In the genomic region with DNA sequence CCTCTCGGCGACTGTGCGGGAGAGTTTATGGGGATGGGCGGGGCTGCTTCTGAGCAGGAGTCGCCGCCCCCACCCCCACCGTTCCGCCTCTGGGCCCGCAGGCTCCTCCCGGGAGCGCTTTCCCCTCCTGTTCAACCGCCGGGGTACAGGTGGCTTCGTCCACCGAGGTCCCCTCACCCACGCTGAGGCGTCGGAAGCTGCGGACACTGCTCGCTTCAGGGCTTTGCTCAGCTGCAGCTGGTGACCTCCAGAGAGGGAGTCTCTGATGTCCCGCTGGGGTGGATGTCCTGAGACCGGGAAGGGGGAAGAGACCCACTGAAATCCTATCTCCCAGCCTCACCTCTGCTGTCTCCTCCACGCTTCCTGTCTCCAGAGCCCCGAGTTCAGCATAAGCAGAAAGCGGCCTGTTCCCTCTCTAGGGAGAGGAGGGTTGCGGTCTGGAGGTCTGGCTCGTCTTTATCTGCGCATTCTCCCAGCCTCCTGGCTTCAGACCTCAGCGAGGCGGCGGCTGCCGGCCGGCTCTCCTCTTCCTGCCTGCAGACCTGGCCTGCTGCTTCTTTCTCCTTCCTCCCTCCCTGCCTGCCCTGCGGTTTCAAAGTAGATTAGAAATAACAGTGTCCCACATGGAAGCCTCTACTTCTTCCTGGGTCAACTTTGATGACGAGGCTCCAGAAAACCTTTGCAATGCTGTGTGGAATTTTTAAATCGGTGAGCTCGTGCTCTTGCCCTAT, we compare ENCODE assay signal across 8 cellular contexts. TPM values are rescaled to one million over a fixed set of nuclear protein-coding genes. Genes with fewer than 3 reads are reported as not detected.
DNase-seq lines count a peak whose midpoint lies in the region; ATAC-seq and TF ChIP-seq lines count a peak whose summit lies in the region.

No MANE protein-coding gene starts in this region.

- in situ Hi-C loops in GM23248 (cut with MboI), result no loop called here

- TF ChIP-seq CTCF in thyroid gland (IDR thresholded peaks at IDR 0.05), result no peak

- ATAC-seq in GM19455 (IDR thresholded peaks at IDR 0.05; ENCODE audit: unreplicated experiment), result no peak
- ATAC-seq in activated CD4-positive, CD25-positive, alpha-beta regulatory T cell treated with anti-CD3 and anti-CD28 coated beads, Interleukin-2, amount 50 U/mL, for 24 hours, result no peak

- 4% methylated on average over 29 to 37 of the region's 37 CpGs for WGBS in GM23248 (ENCODE audit: low coverage in 1 of 2, low lambda C conversion rate in 2 of 2, missing lambda C conversion rate in 2 of 2), 2 experiments
- WGBS in thyroid gland, 2 donors, result 2 to 39% methylated on average over 25 to 29 of the region's 37 CpGs

- H3K4me1 ChIP-seq in GM23248 (ENCODE audit: insufficient read depth) (no peaks in the 10 kb centered on the region), thyroid gland (peaks cover 0 to 14% of the 10 kb centered on the region in 2 donors)

- peaks cover 2% of the 10 kb centered on the region for H3K36me3 Mint-ChIP-seq in activated naive CD4-positive, alpha-beta T cell treated with anti-CD3 and anti-CD28 coated beads, Interleukin-2, amount 10 ng/mL, durations not matched to agents 7 days and 5 days

- H3K4me1 Mint-ChIP-seq in activated naive CD4-positive, alpha-beta T cell treated with anti-CD3 and anti-CD28 coated beads, Interleukin-2, amount 10 ng/mL, durations not matched to agents 7 days and 5 days, result peaks cover 18% of the 10 kb centered on the region

- DNase-seq in AG08395 (ENCODE audit: low spot score), result peak; percentile 35
- peak; percentile 35 for DNase-seq in GM23248
- DNase-seq in activated naive CD4-positive, alpha-beta T cell treated with anti-CD3 and anti-CD28 coated beads, Interleukin-2, amount 10 ng/mL, durations not matched to agents 7 days and 5 days, result no peak
- peak; percentile 32 for DNase-seq in kidney tubule cell (ENCODE audit: low spot score)
- DNase-seq in thyroid gland, result no peak
- no peak for DNase-seq in dedifferentiated amniotic fluid mesenchymal stem cell (ENCODE audit: extremely low spot score)

- H3K4me3 Mint-ChIP-seq in activated naive CD4-positive, alpha-beta T cell treated with anti-CD3 and anti-CD28 coated beads, Interleukin-2, amount 10 ng/mL, durations not matched to agents 7 days and 5 days, result peak overlapping the region; percentile 33

- H3K36me3 ChIP-seq in GM23248 (ENCODE audit: low read depth) (no peaks in the 10 kb centered on the region), thyroid gland (no peaks in the 10 kb centered on the region)

- H3K4me2 ChIP-seq in GM23248 (ENCODE audit: unreplicated experiment), result peak overlapping the region; percentile 70

- peaks cover 83% of the 10 kb centered on the region for H3K27me3 Mint-ChIP-seq in activated naive CD4-positive, alpha-beta T cell treated with anti-CD3 and anti-CD28 coated beads, Interleukin-2, amount 10 ng/mL, durations not matched to agents 7 days and 5 days

- no peak overlapping the region for H3K27ac ChIP-seq in GM23248
- H3K27ac ChIP-seq in thyroid gland, result no peak overlapping the region

- H2AFZ ChIP-seq in GM23248, result peak overlapping the region; percentile 37

- H3K27ac Mint-ChIP-seq in activated naive CD4-positive, alpha-beta T cell treated with anti-CD3 and anti-CD28 coated beads, Interleukin-2, amount 10 ng/mL, durations not matched to agents 7 days and 5 days, result peak overlapping the region; percentile 49

- no peak overlapping the region for H3K9ac ChIP-seq in GM23248

- no peaks in the 10 kb centered on the region for H3K9me3 Mint-ChIP-seq in activated naive CD4-positive, alpha-beta T cell treated with anti-CD3 and anti-CD28 coated beads, Interleukin-2, amount 10 ng/mL, durations not matched to agents 7 days and 5 days

- TF ChIP-seq POLR2A in thyroid gland (IDR thresholded peaks at IDR 0.05), result no peak

- CTCF ChIA-PET in activated naive CD4-positive, alpha-beta T cell treated with anti-CD3 and anti-CD28 coated beads, Interleukin-2, amount 10 ng/mL, durations not matched to agents 7 days and 5 days (lab: Charles Lee), result no interaction called here

- H3K27me3 ChIP-seq in GM23248 (replicated peaks; ENCODE audit: insufficient read depth), result peaks cover 43% of the 10 kb centered on the region
- H3K27me3 ChIP-seq in thyroid gland, result peaks cover 10% of the 10 kb centered on the region

- H3F3A ChIP-seq in GM23248 (ENCODE audit: insufficient read depth), result no peaks in the 10 kb centered on the region

- H3K9me3 ChIP-seq in GM23248 (ENCODE audit: low read depth) (no peaks in the 10 kb centered on the region), thyroid gland (no peaks in the 10 kb centered on the region)

- no peaks in the 10 kb centered on the region for H3K79me2 ChIP-seq in GM23248 (ENCODE audit: insufficient read depth)

- H3K9me2 ChIP-seq in GM23248 (ENCODE audit: insufficient read depth), result no peaks in the 10 kb centered on the region

- intact Hi-C loops in thyroid gland (cut with DNase I), result no loop called here

- H3K4me3 ChIP-seq in GM23248 (peak overlapping the region; percentile 54), thyroid gland (replicated peaks in 1 of 3) (no peak overlapping the region)

- H4K20me1 ChIP-seq in GM23248 (ENCODE audit: insufficient read depth), result no peaks in the 10 kb centered on the region

RNA-seq across cellular contexts. Expression of a gene that starts 1.8 kb away (rescaled TPM):
- total RNA-seq in GM23248 (2014; rRNA removed; shearing (Covaris generic)), result 15.4 TPM in 1 of 2 replicates, not detected in the other
- polyA plus RNA-seq in GM23248 (2016; fragmentation: Nextera tagmentation; extraction: Ambion mirVana), result 0.31 and 0.79 TPM in 2 replicates
- total RNA-seq in thyroid gland, result 1 to 10 TPM in 2 of 4 donors, under 1 TPM in 2; 0.20 to 2.6 (median 1.4) TPM

RNA-seq across cellular contexts. Expression of a gene that starts 36.4 kb away (rescaled TPM):
- total RNA-seq in GM23248 (2014; rRNA removed; shearing (Covaris generic)), result not detected in 2 replicates
- polyA plus RNA-seq in GM23248 (2016; fragmentation: Nextera tagmentation; extraction: Ambion mirVana), result not detected in 2 replicates
- total RNA-seq in thyroid gland, result 1 to 10 TPM in 2 of 4 donors, not detected in 2; 1.0 to 6.4 TPM

Comparison
In these comparisons a context has a peak if more than half of its experiments do, and no peak if none do; other contexts are left out.
1. DNase-seq: peak in AG08395 (single experiment), GM23248 (single experiment) and kidney tubule cell (single experiment); none in activated naive CD4-positive, alpha-beta T cell treated with anti-CD3 and anti-CD28 coated beads, Interleukin-2, amount 10 ng/mL, durations not matched to agents 7 days and 5 days (single experiment), thyroid gland (0 of 2) and dedifferentiated amniotic fluid mesenchymal stem cell (single experiment).